15 cellular contexts compared by ENCODE assay signal in genomic region chr1:229378035-229378434, GRCh38. TPM values are rescaled to one million over a fixed set of nuclear protein-coding genes. Genes with fewer than 3 reads are reported as not detected.
DNase-seq lines count a peak whose midpoint lies in the region; ATAC-seq, FAIRE-seq and TF ChIP-seq lines count a peak whose summit lies in the region.
"Not testable (repeated sequence)": the region's sequence is repeated elsewhere in the genome, so short reads cannot be mapped to it uniquely, and the experiment has no call there.
"Had no signal": no experiment of that assay in that cellular context is flagged by ENCODE, and none has a peak within 500 bp of the region (broad histone marks: within the 10 kb centered on the region; RNA-seq: fewer than 3 reads in every experiment).

No MANE protein-coding gene starts in this region.

- not testable (repeated sequence) for H3K36me3 ChIP-seq in HEK293 (ENCODE audit: control insufficient read depth in 2 of 2, insufficient read depth in 1 of 2, low read length in 2 of 2); right atrium auricular region

- not testable (repeated sequence) for H3K9me3 ChIP-seq in A549; HEK293 (ENCODE audit: control insufficient read depth, insufficient read depth, low read depth, low read length); right atrium auricular region

- H3K9me3 Mint-ChIP-seq in WTC11, result not testable (repeated sequence)

- not testable (repeated sequence) for DNase-seq in A549 (ENCODE audit: low read depth in 1 of 2, low spot score in 1 of 2); WTC11 (ENCODE audit: low spot score)
- DNase-seq in right atrium auricular region (ENCODE audit: low spot score), result peak; percentile 21

- H3K4me1 Mint-ChIP-seq in WTC11, result peaks cover 33% of the 10 kb centered on the region

- POLR2A ChIA-PET in A549 (lab: Yijun Ruan, JAX); HEK293 (lab: Yijun Ruan, JAX); WTC11 (lab: Charles Lee): not testable (repeated sequence)

- 95% methylated on average over 6 of the region's 6 CpGs for WGBS in A549 (ENCODE audit: missing lambda C conversion rate)

- H3K27ac Mint-ChIP-seq in WTC11, result not testable (repeated sequence)

- CTCF ChIA-PET in A549 (lab: Yijun Ruan, JAX); HEK293 (lab: Yijun Ruan, JAX); WTC11 (lab: Charles Lee): not testable (repeated sequence)

- H3K4me1 ChIP-seq in A549; HEK293 (ENCODE audit: control insufficient read depth, insufficient read depth, low read length); right atrium auricular region: not testable (repeated sequence)

- not testable (repeated sequence) for H3K27me3 Mint-ChIP-seq in WTC11 (ENCODE audit: low read depth)

- not testable (repeated sequence) for H3K4me2 ChIP-seq in A549

- not testable (repeated sequence) for TF ChIP-seq CTCF in A549 (IDR thresholded peaks at IDR 0.05); HEK293 (tag by site-specific recombination; IDR thresholded peaks at IDR 0.05); WTC11 (IDR thresholded peaks at IDR 0.05); right atrium auricular region (IDR thresholded peaks at IDR 0.05)

- not testable (repeated sequence) for H3K27ac ChIP-seq in A549; HEK293 (ENCODE audit: extremely low read depth, low read depth, low read length); right atrium auricular region

- H3K27me3 ChIP-seq in right atrium auricular region, result not testable (repeated sequence)

- H3K36me3 Mint-ChIP-seq in WTC11, result not testable (repeated sequence)

- ATAC-seq in A549, WTC11: not testable (repeated sequence)

- not testable (repeated sequence) for FAIRE-seq in A549 (lab: Jason Lieb, UNC)

- H3K4me3 ChIP-seq in A549; HEK293 (ENCODE audit: low read depth, low read length); right atrium auricular region: not testable (repeated sequence)

- not testable (repeated sequence) for TF ChIP-seq RAD21 in A549 (conservative IDR thresholded peaks at IDR 0.05 in 1 of 2, IDR thresholded peaks at IDR 0.05 in 1 of 2)

- not testable (repeated sequence) for TF ChIP-seq POLR2A in A549 (IDR thresholded peaks at IDR 0.05; ENCODE audit: low read length)

- not testable (repeated sequence) for H3K4me3 Mint-ChIP-seq in WTC11

- not testable (repeated sequence) for TF ChIP-seq EP300 in A549 (IDR thresholded peaks at IDR 0.05)

TF ChIP-seq in A549, 52 proteins besides CTCF, POLR2A, EP300 and RAD21:
- peak; percentile 21; the same call in 1 of the 2 replicates for TF ChIP-seq ZC3H11A (IDR thresholded peaks at IDR 0.05)

TF ChIP-seq in HEK293, 187 proteins besides CTCF, POLR2A, EP300 and RAD21 (continues in another document):
- TF ChIP-seq ZBTB11 (tag by site-specific recombination; conservative IDR thresholded peaks at IDR 0.05; ENCODE audit: low read depth), result peak; percentile 52

TF ChIP-seq in WTC11, 78 proteins besides CTCF, POLR2A, EP300 and RAD21:
- peak; percentile 81 for TF ChIP-seq HMGA2 (CRISPR knock-in tag; IDR thresholded peaks at IDR 0.05)

RNA-seq across cellular contexts. Expression of gene CCSAP, which starts 35.2 kb away (rescaled TPM):
- polyA plus RNA-seq in A549 (2011; rRNA removed) (7.2 and 9.1 TPM in 2 replicates), A549 (2017; fragmentation: RNase III; extraction: RNeasy Plus Mini Kit Qiagen cat#74134 plus additional on column Dnase treatment) (6.1 to 6.4 TPM (median 6.1 TPM) in 3 replicates)
- polyA plus RNA-seq in A549 (2012; cell fraction: cytosol; rRNA removed), result 1.6 TPM in 2 replicates
- 1.1 and 2.1 TPM in 2 replicates for polyA plus RNA-seq in A549 (2012; cell fraction: nucleus; rRNA removed)
- 4.6 and 4.8 TPM in 2 replicates for polyA minus RNA-seq in A549 (2011; rRNA and poly(A)+ RNA removed)
- total RNA-seq in WTC11 (2021) (6.7 to 8.6 TPM (median 6.7 TPM) in 3 replicates), right atrium auricular region (1 to 10 TPM; 2.6 to 2.7 TPM)

RNA-seq across cellular contexts. Expression of gene ACTA1, which starts 55.9 kb away (rescaled TPM):
- polyA plus RNA-seq in A549 (2011; rRNA removed) (0.08 and 0.16 TPM in 2 replicates), A549 (2017; fragmentation: RNase III; extraction: RNeasy Plus Mini Kit Qiagen cat#74134 plus additional on column Dnase treatment) (0.16 to 0.25 TPM (median 0.24 TPM) in 3 replicates)
- 0.43 and 0.46 TPM in 2 replicates for polyA plus RNA-seq in A549 (2012; cell fraction: cytosol; rRNA removed)
- 2.6 and 4.0 TPM in 2 replicates for polyA plus RNA-seq in A549 (2012; cell fraction: nucleus; rRNA removed)
- not detected in 2 replicates for polyA minus RNA-seq in A549 (2011; rRNA and poly(A)+ RNA removed)
- total RNA-seq in WTC11 (2021) (0.78 to 1.5 TPM (median 0.96 TPM) in 3 replicates), right atrium auricular region (1,000 to 10,000 TPM in 1 of 2 donors, 100 to 1,000 TPM in 1; 422 to 3,527 TPM)
- total RNA-seq: A172; A673; B cell; CD4-positive, alpha-beta T cell; CD4-positive, CD25-positive, alpha-beta regulatory T cell; CD8-positive, alpha-beta memory T cell; CD8-positive, alpha-beta T cell; Daoy had no signal
- polyA plus RNA-seq: AG04450; CD14-positive monocyte; CD4-positive, alpha-beta memory T cell; CD4-positive, CD25-positive, alpha-beta regulatory T cell; CD8-positive, alpha-beta memory T cell had no signal

Comparison
In these comparisons a context has a peak if more than half of its experiments do, and no peak if none do; other contexts are left out.
1. RNA of gene ACTA1, which starts 55.9 kb away (total RNA-seq): 422 to 3,527 TPM in right atrium auricular region; 0.78 to 1.5 TPM in WTC11; every median in the first group is over 100 times any median in the second.